In genomic region chr2:167388497-167388896, GRCh38 we compare ENCODE assay signal across 21 cellular contexts.
"Had no signal": no experiment of that assay in that cellular context is flagged by ENCODE, and none has a peak within 500 bp of the region (broad histone marks: within the 10 kb centered on the region; RNA-seq: fewer than 3 reads in every experiment).

No MANE protein-coding gene starts in this region.

- H3K4me3 ChIP-seq: smooth muscle cell, stomach, suprapubic skin, tibial nerve had no signal

- H3K4me3 Mint-ChIP-seq: activated naive CD4-positive, alpha-beta T cell treated with anti-CD3 and anti-CD28 coated beads, Interleukin-2, amount 50 U/mL, for 24 hours; nephron; stimulated activated memory B cell treated with anti-CD40 and anti-IgM and Interleukin-4, amounts not matched to agents 10 μg/mL and 1 μg/mL and 100 μg/mL, for 72 hours had no signal

- H3K27ac Mint-ChIP-seq: activated naive CD4-positive, alpha-beta T cell treated with anti-CD3 and anti-CD28 coated beads, Interleukin-2, amount 50 U/mL, for 24 hours; stimulated activated memory B cell treated with anti-CD40 and anti-IgM and Interleukin-4, amounts not matched to agents 10 μg/mL and 1 μg/mL and 100 μg/mL, for 72 hours had no signal

- H2AFZ ChIP-seq: parathyroid adenoma had no signal

- H3K4me2 ChIP-seq: smooth muscle cell had no signal

- H3K27me3 Mint-ChIP-seq: activated naive CD4-positive, alpha-beta T cell treated with anti-CD3 and anti-CD28 coated beads, Interleukin-2, amount 50 U/mL, for 24 hours; brain; stimulated activated memory B cell treated with anti-CD40 and anti-IgM and Interleukin-4, amounts not matched to agents 10 μg/mL and 1 μg/mL and 100 μg/mL, for 72 hours had no signal

- H3K36me3 Mint-ChIP-seq: activated naive CD4-positive, alpha-beta T cell treated with anti-CD3 and anti-CD28 coated beads, Interleukin-2, amount 50 U/mL, for 24 hours; stimulated activated memory B cell treated with anti-CD40 and anti-IgM and Interleukin-4, amounts not matched to agents 10 μg/mL and 1 μg/mL and 100 μg/mL, for 72 hours had no signal

- ATAC-seq: activated CD4-positive, CD25-positive, alpha-beta regulatory T cell treated with anti-CD3 and anti-CD28 coated beads, Interleukin-2, amount 50 U/mL, for 24 hours; left ventricle myocardium superior; sciatic nerve; stimulated activated memory B cell treated with anti-CD40 and anti-IgM and Interleukin-4, amounts not matched to agents 10 μg/mL and 1 μg/mL and 100 μg/mL, for 72 hours had no signal

- H3K9me3 Mint-ChIP-seq: brain; nephron; stimulated activated memory B cell treated with anti-CD40 and anti-IgM and Interleukin-4, amounts not matched to agents 10 μg/mL and 1 μg/mL and 100 μg/mL, for 72 hours had no signal

- DNase-seq: activated CD4-positive, alpha-beta T cell treated with anti-CD3 and anti-CD28 coated beads, Interleukin-2, amount 50 U/mL, for 1 hour; activated gamma-delta T cell treated with Interleukin-2 at 50 U/mL for 16 hours; activated T-cell treated with anti-CD3 and anti-CD28 coated beads, Interleukin-2, amount 50 U/mL, for 1 hour; aorta; left ventricle myocardium superior; mammary epithelial cell; nucleus accumbens; stimulated activated CD4-positive, alpha-beta T cell treated with anti-CD3 and anti-CD28 coated beads, Interleukin-15, amount 100 ng/mL, for 24 hours; stomach; T-helper 2 cell had no signal

- H3K79me2 ChIP-seq: parathyroid adenoma had no signal

- H3K4me1 Mint-ChIP-seq: activated naive CD4-positive, alpha-beta T cell treated with anti-CD3 and anti-CD28 coated beads, Interleukin-2, amount 50 U/mL, for 24 hours; stimulated activated memory B cell treated with anti-CD40 and anti-IgM and Interleukin-4, amounts not matched to agents 10 μg/mL and 1 μg/mL and 100 μg/mL, for 72 hours had no signal

- H3K36me3 ChIP-seq: stomach, suprapubic skin, tibial nerve had no signal

- H3K27me3 ChIP-seq: stomach, suprapubic skin, tibial nerve had no signal

- H3K27ac ChIP-seq: epithelial cell of prostate, parathyroid adenoma, stomach, suprapubic skin, tibial nerve had no signal

- H3K9me3 ChIP-seq: stomach, suprapubic skin, tibial nerve had no signal

- H3K9ac ChIP-seq: parathyroid adenoma had no signal

- H3K4me1 ChIP-seq: parathyroid adenoma, stomach, suprapubic skin, tibial nerve had no signal
